ENCODE assay signal across 9 cellular contexts in the genomic region with DNA sequence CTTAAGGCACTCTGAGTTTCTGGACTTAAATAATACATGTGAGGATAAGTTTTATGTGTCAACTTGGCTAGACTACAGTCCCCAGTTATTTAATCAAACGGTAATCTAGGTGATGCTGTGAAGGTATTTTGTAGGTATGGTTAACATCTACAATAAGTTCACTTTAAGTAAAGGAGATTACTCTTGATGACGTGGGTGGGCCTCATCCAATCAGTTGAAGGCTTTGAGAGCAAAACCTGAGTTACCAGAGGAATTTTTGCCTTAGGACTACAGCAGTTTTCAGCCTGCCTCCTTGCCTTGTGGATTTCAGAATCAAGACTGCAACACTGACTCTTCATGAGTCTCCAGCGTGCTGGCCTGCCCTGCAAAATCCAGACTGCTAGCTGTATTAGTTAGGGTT. TPM values are rescaled to one million over a fixed set of nuclear protein-coding genes. Genes with fewer than 3 reads are reported as not detected.
"Had no signal": no experiment of that assay in that cellular context is flagged by ENCODE, and none has a peak within 500 bp of the region (broad histone marks: within the 10 kb centered on the region; RNA-seq: fewer than 3 reads in every experiment).

No MANE protein-coding gene starts in this region.

- H3K27me3 Mint-ChIP-seq: IgD-negative memory B cell had no signal

- H3K4me3 Mint-ChIP-seq: IgD-negative memory B cell had no signal

- H3K27ac ChIP-seq: HL-60, KMS-11 had no signal

- DNase-seq: IMR-90, KBM-7, KG1 had no signal

- ATAC-seq: HepG2 had no signal

- H3K4me2 ChIP-seq: KMS-11 had no signal

- H3K36me3 Mint-ChIP-seq: IgD-negative memory B cell had no signal

- FAIRE-seq: HepG2, HTR-8/SVneo had no signal

- H3K9ac ChIP-seq: KMS-11 had no signal

- H3K4me1 Mint-ChIP-seq: IgD-negative memory B cell had no signal

RNA-seq across cellular contexts. Expression of a gene that starts 59.8 kb away (rescaled TPM):
- total RNA-seq: HepG2, HT-29, IMR-90 had no signal
- polyA plus RNA-seq: IgD-negative memory B cell, IMR-90 had no signal
